ENCODE assay signal across 14 cellular contexts in the genomic region with DNA sequence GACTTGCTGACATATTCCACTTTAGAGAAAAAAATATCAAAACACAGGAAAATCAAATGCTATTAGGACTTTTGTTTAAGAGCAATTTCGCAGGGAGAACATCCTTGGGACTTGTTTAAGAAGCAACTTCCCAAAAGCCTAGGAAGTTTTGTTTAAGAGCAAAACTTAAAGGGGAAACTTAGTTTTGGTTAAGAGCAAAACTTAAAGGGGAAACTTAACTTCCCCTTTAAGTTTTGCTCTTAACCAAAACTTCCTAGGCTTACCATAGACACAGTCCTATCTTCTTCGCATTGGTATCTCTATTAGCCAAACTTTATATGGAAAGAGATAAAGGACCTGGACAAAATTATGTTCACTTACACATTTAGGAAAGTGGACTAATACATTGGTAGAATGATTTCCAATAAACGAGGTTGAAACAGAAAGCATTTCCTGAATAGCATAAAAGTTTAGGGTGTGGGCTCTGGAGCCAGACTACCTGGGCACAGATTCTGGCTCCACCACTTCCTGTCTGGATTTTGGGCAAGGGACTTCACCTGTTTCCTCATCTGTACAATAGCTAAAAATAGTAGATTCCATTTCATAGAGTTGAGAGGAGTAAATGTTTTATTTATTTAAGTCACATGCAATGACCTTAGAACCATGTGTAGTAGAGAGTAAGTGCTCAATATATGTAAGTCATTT. TPM values are rescaled to one million over a fixed set of nuclear protein-coding genes. Genes with fewer than 3 reads are reported as not detected.
DNase-seq lines count a peak whose midpoint lies in the region; ATAC-seq and TF ChIP-seq lines count a peak whose summit lies in the region.
"Had no signal": no experiment of that assay in that cellular context is flagged by ENCODE, and none has a peak within 500 bp of the region (broad histone marks: within the 10 kb centered on the region; RNA-seq: fewer than 3 reads in every experiment).

No MANE protein-coding gene starts in this region.

- H3K9me3 ChIP-seq in BLaER1 (no peaks in the 10 kb centered on the region), colonic mucosa (no peaks in the 10 kb centered on the region)

- H3K4me1 ChIP-seq in BLaER1 (peaks cover 16% of the 10 kb centered on the region; the same call in 1 of the 2 replicates), colonic mucosa (peaks cover 7% of the 10 kb centered on the region)

- DNase-seq in NB4 (ENCODE audit: low read depth) (peak; percentile 39), colonic mucosa (no peak), NCI-H2107 treated with DMSO at 0.1 percent for 48 hours (lab: John Stamatoyannopoulos, UW; ENCODE audit: unreplicated experiment) (no peak), NCI-H524 (lab: John Stamatoyannopoulos, UW) (no peak), NCI-H446 (lab: John Stamatoyannopoulos, UW) (no peak)
- DNase-seq: dermis blood vessel endothelial cell; mammary epithelial cell; NCI-H2029; posterior cingulate gyrus; stimulated activated CD4-positive, alpha-beta T cell treated with anti-CD3 and anti-CD28 coated beads, Interleukin-4, amount 100 ng/mL, for 1 hour had no signal

- H3K4me3 ChIP-seq in BLaER1 (no peak overlapping the region), NB4 (ENCODE audit: low read depth, low read length) (no peak overlapping the region), colonic mucosa (no peak overlapping the region)

- intact Hi-C loops in colonic mucosa (cut with DNase I): no loop called here

- 0 out of 2 replicates have a peak, but pooled peaks cover 4% of the 10 kb centered on the region for H4K20me1 ChIP-seq in BLaER1

- peaks cover 17% of the 10 kb centered on the region for H3K36me3 ChIP-seq in BLaER1
- no peaks in the 10 kb centered on the region for H3K36me3 ChIP-seq in colonic mucosa

- peak overlapping the region; percentile 17; the same call in 1 of the 2 replicates for H3K4me2 ChIP-seq in BLaER1

- H3K9ac ChIP-seq in BLaER1 (no peak overlapping the region), colonic mucosa (ENCODE audit: low read depth in 2 of 2, low read length in 2 of 2) (peak overlapping the region in 1 of 2 donors; percentile 10)

- H3K27ac ChIP-seq in BLaER1 (no peak overlapping the region), colonic mucosa (peak overlapping the region; percentile 3)
- H3K27ac ChIP-seq: VCaP had no signal

- ATAC-seq in GM19395 (IDR thresholded peaks at IDR 0.05; ENCODE audit: unreplicated experiment) (peak; percentile 63), GM21723 (IDR thresholded peaks at IDR 0.05; ENCODE audit: unreplicated experiment) (no peak)

- TF ChIP-seq CTCF in NB4 (IDR thresholded peaks at IDR 0.05; ENCODE audit: low read depth, low read length) (no peak), colonic mucosa (IDR thresholded peaks at IDR 0.05) (no peak)

- H3K27me3 ChIP-seq in BLaER1: no peaks in the 10 kb centered on the region
- no peaks in the 10 kb centered on the region for H3K27me3 ChIP-seq in colonic mucosa

- no peak for TF ChIP-seq POLR2A in NB4 (IDR thresholded peaks at IDR 0.05; ENCODE audit: extremely low read depth, insufficient read length)

RNA-seq across cellular contexts. Expression of a gene that starts 15.7 kb away (rescaled TPM):
- 10 to 100 TPM; 65.8 to 87.8 TPM for total RNA-seq in colonic mucosa

RNA-seq across cellular contexts. Expression of a gene that starts 42.5 kb away (rescaled TPM):
- total RNA-seq in colonic mucosa: 1 to 10 TPM; 6.2 to 9.5 TPM
